In genomic region chr2:218008060-218009040, GRCh38 we compare ENCODE assay signal across 14 cellular contexts. TPM values are rescaled to one million over a fixed set of nuclear protein-coding genes. Genes with fewer than 3 reads are reported as not detected.
DNase-seq lines count a peak whose midpoint lies in the region; ATAC-seq, FAIRE-seq and TF ChIP-seq lines count a peak whose summit lies in the region.
"Had no signal": no experiment of that assay in that cellular context is flagged by ENCODE, and none has a peak within 500 bp of the region (broad histone marks: within the 10 kb centered on the region; RNA-seq: fewer than 3 reads in every experiment).

No MANE protein-coding gene starts in this region.

- H3K27me3 ChIP-seq in IMR-90 (ENCODE audit: control insufficient read depth, insufficient read depth, low read length) = peaks cover 5% of the 10 kb centered on the region; the same call in 1 of the 2 replicates
- peaks cover 6% of the 10 kb centered on the region for H3K27me3 ChIP-seq in osteoblast (ENCODE audit: insufficient read depth, low read length)
- peaks cover 42% of the 10 kb centered on the region for H3K27me3 ChIP-seq in PC-9 (ENCODE audit: insufficient read depth, low read depth)

- peak overlapping the region; percentile 27 for H3K4me2 ChIP-seq in IMR-90 (ENCODE audit: low read depth, low read length)
- peak overlapping the region; percentile 12 for H3K4me2 ChIP-seq in osteoblast (ENCODE audit: insufficient read depth, low read length)
- H3K4me2 ChIP-seq in PC-9 = no peak overlapping the region

- no peaks in the 10 kb centered on the region for H3K9me3 ChIP-seq in IMR-90 (ENCODE audit: control insufficient read depth, insufficient read depth, low read length)
- no peaks in the 10 kb centered on the region for H3K9me3 ChIP-seq in osteoblast (ENCODE audit: low read depth, low read length)
- H3K9me3 ChIP-seq in PC-9 (ENCODE audit: insufficient read depth, low read depth) = no peaks in the 10 kb centered on the region

- in situ Hi-C loops in IMR-90 (cut with MboI; ENCODE audit: low sequenced_read_pairs) = no loop called here

- peak overlapping the region; percentile 40 for H2BK5ac ChIP-seq in IMR-90 (ENCODE audit: low read depth, low read length, poor library complexity, severe bottlenecking)

- H3K14ac ChIP-seq in IMR-90 (replicated peaks; ENCODE audit: low read depth, low read length) = no peak overlapping the region

- no peak for FAIRE-seq in GM19239 (lab: Jason Lieb, UNC)
- FAIRE-seq: islet of Langerhans had no signal

- 0 out of 2 replicates have a peak overlapping the region, but pooled peaks have one; percentile 1 for H3K9ac ChIP-seq in IMR-90 (ENCODE audit: low read depth, low read length)

- no peak for TF ChIP-seq RAD21 in IMR-90 (IDR thresholded peaks at IDR 0.05; ENCODE audit: low read length)

- peak overlapping the region; percentile 58 for H2BK15ac ChIP-seq in IMR-90 (ENCODE audit: low read depth, low read length)

- peak overlapping the region; percentile 50 for H3K18ac ChIP-seq in IMR-90 (ENCODE audit: low read depth, low read length)

- H4K5ac ChIP-seq in IMR-90 (ENCODE audit: low read depth, low read length) = peak overlapping the region; percentile 37; the same call in 1 of the 2 replicates

- H3K36me3 ChIP-seq in IMR-90 (ENCODE audit: control insufficient read depth, insufficient read depth, low read length) (no peaks in the 10 kb centered on the region), osteoblast (ENCODE audit: insufficient read depth, low read length) (no peaks in the 10 kb centered on the region), PC-9 (ENCODE audit: low read depth) (no peaks in the 10 kb centered on the region)
- H3K36me3 ChIP-seq: brain microvascular endothelial cell had no signal

- H3K27ac ChIP-seq in IMR-90 (ENCODE audit: insufficient read depth, low read length) (peak overlapping the region; percentile 74), osteoblast (ENCODE audit: low read depth, low read length) (peak overlapping the region; percentile 91), PC-9 (no peak overlapping the region)
- H3K27ac ChIP-seq: brain microvascular endothelial cell had no signal

- CTCF ChIA-PET in IMR-90 (lab: Yijun Ruan, JAX) = interaction anchor here (0.8 kb wide), 1 partner anchor 223 kb away, joined by 3 read pairs; no protein-coding TSS in a partner anchor
- CTCF ChIA-PET in PC-9 (lab: Charles Lee) = no interaction called here

- H2AK9ac ChIP-seq in IMR-90 (replicated peaks; ENCODE audit: low read depth, low read length, poor library complexity) = no peak overlapping the region

- peak overlapping the region; percentile 37 for H3K4ac ChIP-seq in IMR-90 (ENCODE audit: low read depth, low read length)

- peak overlapping the region; percentile 6; the same call in 1 of the 2 replicates for H3K23ac ChIP-seq in IMR-90 (ENCODE audit: low read depth, low read length)

- peaks cover 16% of the 10 kb centered on the region for H3K9me1 ChIP-seq in IMR-90 (ENCODE audit: insufficient read depth, low read length)

- peak overlapping the region; percentile 13 to 52; a peak in 1 of 4 replicates for H4K8ac ChIP-seq in IMR-90 (ENCODE audit: low read depth in 2 of 2, low read length in 2 of 2)

- H3K56ac ChIP-seq in IMR-90 (ENCODE audit: extremely low read depth, insufficient read depth, low read length) = no peak overlapping the region

- H3K4me3 ChIP-seq in IMR-90 (ENCODE audit: insufficient read depth, low read depth, low read length) (no peak overlapping the region), osteoblast (ENCODE audit: insufficient read depth, low read length) (no peak overlapping the region), PC-9 (no peak overlapping the region)

- peak overlapping the region; percentile 50; the same call in 1 of the 2 replicates for H2BK120ac ChIP-seq in IMR-90 (ENCODE audit: low read depth, low read length)

- TF ChIP-seq CTCF in IMR-90 (conservative IDR thresholded peaks at IDR 0.05; ENCODE audit: low read depth, low read length) (no peak), osteoblast (IDR thresholded peaks at IDR 0.05; ENCODE audit: extremely low read depth, low read depth, low read length) (no peak), PC-9 (conservative IDR thresholded peaks at IDR 0.05) (no peak)

- peak overlapping the region; percentile 90 for H2AK5ac ChIP-seq in IMR-90 (ENCODE audit: low read depth, low read length)

- H4K91ac ChIP-seq in IMR-90 (ENCODE audit: insufficient read depth, low read depth, low read length) = peak overlapping the region; percentile 47; the same call in 1 of the 2 replicates

- peak overlapping the region; percentile 76 for H2AFZ ChIP-seq in IMR-90 (replicated peaks; ENCODE audit: low read length, poor library complexity)
- H2AFZ ChIP-seq in osteoblast (ENCODE audit: low read length) = no peak overlapping the region
- no peak overlapping the region for H2AFZ ChIP-seq in PC-9

- no peak overlapping the region for H2BK20ac ChIP-seq in IMR-90 (ENCODE audit: low read depth, low read length)

- dilution Hi-C loops in IMR-90 (cut with HindIII; ENCODE audit: low sequenced_read_pairs, unreplicated experiment) = no loop called here

- ATAC-seq in IMR-90 (ENCODE audit: low read depth) = peak; percentile 35
- ATAC-seq in HG02759 (IDR thresholded peaks at IDR 0.05; ENCODE audit: unreplicated experiment) = no peak

- intact Hi-C loops in IMR-90 (cut with micrococcal nuclease) = no loop called here
- intact Hi-C loops in PC-9 (cut with micrococcal nuclease; ENCODE audit: unreplicated experiment) = no loop called here

- peak; percentile 69 for DNase-seq in AG20443 (ENCODE audit: low spot score)
- peak; percentile 79 for DNase-seq in IMR-90
- DNase-seq in dermis blood vessel endothelial cell = peak; percentile 18
- DNase-seq in osteoblast (ENCODE audit: insufficient read length, low spot score, missing footprints) = peak; percentile 98
- DNase-seq in GM19239 (ENCODE audit: insufficient read length, low spot score) = no peak
- no peak for DNase-seq in NCI-H1694 (lab: John Stamatoyannopoulos, UW)
- DNase-seq in PC-9 = no peak
- DNase-seq: activated CD4-positive, alpha-beta memory T cell treated with anti-CD3 and anti-CD28 coated beads, Interleukin-2, amount 10 ng/mL, durations not matched to agents 7 days and 5 days; brain microvascular endothelial cell; effector memory CD4-positive, alpha-beta T cell; NCI-H2029; NCI-H774 had no signal

- WGBS in IMR-90 (ENCODE audit: extremely low coverage in 2 of 2, insufficient read length in 1 of 2), 2 experiments = no CpG with 5 or more reads among the region's 12 CpGs

- no peaks in the 10 kb centered on the region for H3F3A ChIP-seq in PC-9 (ENCODE audit: insufficient read depth, low read depth)

- H4K20me1 ChIP-seq in IMR-90 (ENCODE audit: insufficient read depth, low read length) = no peaks in the 10 kb centered on the region
- H4K20me1 ChIP-seq in osteoblast (ENCODE audit: insufficient read depth, low read length) = no peaks in the 10 kb centered on the region
- no peaks in the 10 kb centered on the region for H4K20me1 ChIP-seq in PC-9 (ENCODE audit: insufficient read depth)

- TF ChIP-seq POLR2A in IMR-90 (IDR thresholded peaks at IDR 0.05; ENCODE audit: low read depth, low read length) = peak; percentile 47; the same call in 1 of the 2 replicates

- H3K79me2 ChIP-seq in osteoblast (ENCODE audit: insufficient read depth, low read length) = no peaks in the 10 kb centered on the region
- no peaks in the 10 kb centered on the region for H3K79me2 ChIP-seq in PC-9 (ENCODE audit: low read depth)

- H3K79me1 ChIP-seq in IMR-90 (ENCODE audit: low read depth in 1 of 2, low read length in 2 of 2) = peaks cover 4 to 34% of the 10 kb centered on the region in 2 experiments

- no peaks in the 10 kb centered on the region for H3K9me2 ChIP-seq in PC-9 (ENCODE audit: insufficient read depth)

- POLR2A ChIA-PET in IMR-90 (lab: Charles Lee; ENCODE audit: unreplicated experiment) (no interaction called here), PC-9 (lab: Charles Lee; ENCODE audit: unreplicated experiment) (interaction anchor here (0.5 kb wide), 1 partner anchor 1391 kb away, joined by 5 read pairs; no protein-coding TSS in a partner anchor)

- peaks cover 32% of the 10 kb centered on the region for H3K4me1 ChIP-seq in IMR-90 (ENCODE audit: control insufficient read depth, insufficient read depth, low read length)
- peaks cover 54% of the 10 kb centered on the region for H3K4me1 ChIP-seq in osteoblast (ENCODE audit: insufficient read depth, low read length)
- H3K4me1 ChIP-seq in PC-9 (replicated peaks; ENCODE audit: insufficient read depth) = no peaks in the 10 kb centered on the region

- BruUV-seq in IMR-90 (replicated peaks; lab: Mats Ljungman, UMichigan) (no TSS peak), PC-9 (replicated peaks; lab: Mats Ljungman, UMichigan) (no TSS peak)

TF ChIP-seq in IMR-90, 13 proteins besides CTCF, POLR2A, EP300 and RAD21:
- TF ChIP-seq FOS (IDR thresholded peaks at IDR 0.05; ENCODE audit: low read depth, low read length) (peak; percentile 17; the same call in 1 of the 2 replicates), CHD1 (IDR thresholded peaks at IDR 0.05; ENCODE audit: low read depth, low read length) (no peak), MAZ (IDR thresholded peaks at IDR 0.05; ENCODE audit: borderline replicate concordance, low read depth, low read length) (peak; percentile 65)

RNA-seq across cellular contexts. Expression of gene TNS1, which starts 5.6 kb away (rescaled TPM):
- total RNA-seq in IMR-90 (2012; rRNA removed) (41.9 and 45.2 TPM in 2 replicates), dermis blood vessel endothelial cell (45.8 and 65.6 TPM in 2 replicates), osteoblast (45.7 and 48.9 TPM in 2 replicates), PC-9 (2021) (5.5 and 6.0 TPM in 2 replicates)
- 40.3 and 41.1 TPM in 2 replicates for polyA plus RNA-seq in IMR-90 (2012; rRNA removed)
- 17.3 and 23.8 TPM in 2 replicates for polyA plus RNA-seq in IMR-90 (2012; cell fraction: cytosol; rRNA removed)
- polyA plus RNA-seq in IMR-90 (2012; cell fraction: nucleus; rRNA removed; ENCODE audit: low replicate concordance) = 68.3 and 71.1 TPM in 2 replicates

Comparison
In these comparisons a context has a peak if more than half of its experiments do, and no peak if none do; other contexts are left out.
1. DNase-seq: peak in AG20443 (single experiment), IMR-90 (single experiment), dermis blood vessel endothelial cell (single experiment) and osteoblast (single experiment); none in GM19239 (single experiment), NCI-H1694 (single experiment) and PC-9 (0 of 2).